24 cellular contexts compared by ENCODE assay signal in the genomic region with DNA sequence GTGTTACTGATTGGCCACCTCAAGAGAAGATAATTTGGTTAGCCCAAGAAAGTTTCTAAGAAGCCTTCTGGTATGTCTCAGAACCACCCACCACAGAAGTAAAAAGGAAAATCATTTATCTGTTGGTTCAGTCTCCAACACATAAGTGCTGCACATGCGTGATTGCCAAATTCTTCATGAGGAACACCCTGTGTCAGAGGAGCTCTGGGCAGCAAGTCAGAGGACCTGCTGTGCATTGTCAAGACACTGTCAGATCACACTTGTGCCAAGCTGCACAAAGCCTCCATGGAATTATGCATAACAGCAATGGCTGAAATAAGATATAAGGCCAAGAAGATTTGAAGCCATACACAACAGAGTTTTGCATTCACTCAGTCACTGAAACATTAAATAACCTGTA.
DNase-seq lines count a peak whose midpoint lies in the region; ATAC-seq and TF ChIP-seq lines count a peak whose summit lies in the region.
"Had no signal": no experiment of that assay in that cellular context is flagged by ENCODE, and none has a peak within 500 bp of the region (broad histone marks: within the 10 kb centered on the region; RNA-seq: fewer than 3 reads in every experiment).

No MANE protein-coding gene starts in this region.

- BruUV-seq in A673 (replicated peaks; lab: Mats Ljungman, UMichigan), result no TSS peak

- no peaks in the 10 kb centered on the region for H3K27me3 ChIP-seq in A673 (replicated peaks; ENCODE audit: insufficient read depth, low read depth, low read length, poor library complexity)
- no peaks in the 10 kb centered on the region for H3K27me3 ChIP-seq in body of pancreas
- H3K27me3 ChIP-seq: BE2C, brain microvascular endothelial cell, Peyer's patch, upper lobe of left lung had no signal

- TF ChIP-seq CTCF in A673 (conservative IDR thresholded peaks at IDR 0.05; ENCODE audit: low read depth, low read length) (no peak), body of pancreas (IDR thresholded peaks at IDR 0.05) (no peak), GM10248 (IDR thresholded peaks at IDR 0.05; ENCODE audit: control extremely low read depth, extremely low read depth, low read depth, missing control alignments) (no peak)

- POLR2A ChIA-PET in A673 (lab: Charles Lee; ENCODE audit: low non-redundant PET) (interaction anchor here (0.6 kb wide), 1 partner anchor 1119 kb away, joined by 3 read pairs; no protein-coding TSS in a partner anchor), GM10248 (lab: Yijun Ruan, JAX) (no interaction called here)

- no peak overlapping the region for H3K4me3 ChIP-seq in A673 (ENCODE audit: low read depth, low read length, poor library complexity, severe bottlenecking)
- H3K4me3 ChIP-seq in body of pancreas, result no peak overlapping the region
- H3K4me3 ChIP-seq: K562, mucosa of descending colon, Peyer's patch, upper lobe of left lung had no signal

- intact Hi-C loops in A673 (cut with micrococcal nuclease; ENCODE audit: unreplicated experiment), result no loop called here
- intact Hi-C loops in body of pancreas (cut with DNase I), result no loop called here
- intact Hi-C loops in Right ventricle myocardium superior (cut with DNase I), result no loop called here

- H3K4me1 ChIP-seq in A673 (ENCODE audit: insufficient read depth, low read length, poor library complexity, severe bottlenecking) (no peaks in the 10 kb centered on the region), body of pancreas (no peaks in the 10 kb centered on the region)
- H3K4me1 ChIP-seq: BE2C, Caco-2, Peyer's patch, upper lobe of left lung had no signal

- DNase-seq in A673 (ENCODE audit: low spot score) (peak; percentile 30), body of pancreas (peak in 3 of 4 donors; percentile 15 to 37 (median 17)), Right ventricle myocardium superior (peak; percentile 81), medulla oblongata (ENCODE audit: extremely low spot score) (peak; percentile 8), GM10248 (ENCODE audit: extremely low spot score) (no peak), middle frontal gyrus (ENCODE audit: extremely low spot score, low spot score) (no peak)
- DNase-seq: activated CD8-positive, alpha-beta T cell treated with anti-CD3 and anti-CD28 coated beads, Interleukin-2, amount 10 ng/mL, durations not matched to agents 7 days and 5 days; activated effector memory CD4-positive, alpha-beta T cell treated with anti-CD3 and anti-CD28 coated beads, Interleukin-2, amount 50 U/mL, for 16 hours; BE2C; brain microvascular endothelial cell; Caco-2; cortex of kidney; DMS79; NCI-H1417 treated with DMSO at 0.1 percent for 48 hours; NCI-H2107; nephron progenitor cell; Peyer's patch; stimulated activated naive CD8-positive, alpha-beta T cell treated with anti-CD3 and anti-CD28 coated beads, Interleukin-15, amount 100 ng/mL, for 72 hours; upper lobe of left lung had no signal

- H3K36me3 ChIP-seq in A673 (ENCODE audit: insufficient read depth, low read length, poor library complexity, severe bottlenecking), result no peaks in the 10 kb centered on the region
- no peaks in the 10 kb centered on the region for H3K36me3 ChIP-seq in body of pancreas (replicated peaks in 1 of 2; ENCODE audit: insufficient read depth in 1 of 2, low read depth in 2 of 2)
- H3K36me3 ChIP-seq: BE2C, brain microvascular endothelial cell, Peyer's patch, upper lobe of left lung had no signal

- TF ChIP-seq POLR2A in body of pancreas (IDR thresholded peaks at IDR 0.05), result no peak

- ATAC-seq in body of pancreas (no peak), Right ventricle myocardium superior (ENCODE audit: poor library complexity) (peak; percentile 100), GM19395 (IDR thresholded peaks at IDR 0.05; ENCODE audit: unreplicated experiment) (no peak), HG03159 (IDR thresholded peaks at IDR 0.05; ENCODE audit: unreplicated experiment) (no peak)
- ATAC-seq: activated CD8-positive, alpha-beta T cell treated with anti-CD3 and anti-CD28 coated beads, Interleukin-2, amount 10 ng/mL, durations not matched to agents 7 days and 5 days; K562; left lobe of liver; mucosa of descending colon; stimulated activated naive CD8-positive, alpha-beta T cell treated with anti-CD3 and anti-CD28 coated beads, Interleukin-15, amount 100 ng/mL, for 72 hours had no signal

- CTCF ChIA-PET in A673 (lab: Charles Lee) (no interaction called here), GM10248 (lab: Yijun Ruan, JAX) (no interaction called here)

- H3K9me3 ChIP-seq in A673 (ENCODE audit: low read depth, low read length, poor library complexity, severe bottlenecking) (no peaks in the 10 kb centered on the region), body of pancreas (no peaks in the 10 kb centered on the region)
- H3K9me3 ChIP-seq: BE2C, Caco-2, Peyer's patch, upper lobe of left lung had no signal

- H3K27ac ChIP-seq in A673 (ENCODE audit: low read depth, low read length, poor library complexity, severe bottlenecking) (no peak overlapping the region), body of pancreas (no peak overlapping the region)
- H3K27ac ChIP-seq: brain microvascular endothelial cell, Peyer's patch, upper lobe of left lung had no signal

- WGBS in body of pancreas, 2 donors, result 89 to 92% methylated on average over 1 of the region's 1 CpG

Comparison
In these comparisons a context has a peak if more than half of its experiments do, and no peak if none do; other contexts are left out.
1. DNase-seq: peak in A673 (single experiment), body of pancreas (3 of 4), Right ventricle myocardium superior (single experiment) and medulla oblongata (single experiment); none in GM10248 (single experiment) and middle frontal gyrus (single experiment).